In the genomic region with DNA sequence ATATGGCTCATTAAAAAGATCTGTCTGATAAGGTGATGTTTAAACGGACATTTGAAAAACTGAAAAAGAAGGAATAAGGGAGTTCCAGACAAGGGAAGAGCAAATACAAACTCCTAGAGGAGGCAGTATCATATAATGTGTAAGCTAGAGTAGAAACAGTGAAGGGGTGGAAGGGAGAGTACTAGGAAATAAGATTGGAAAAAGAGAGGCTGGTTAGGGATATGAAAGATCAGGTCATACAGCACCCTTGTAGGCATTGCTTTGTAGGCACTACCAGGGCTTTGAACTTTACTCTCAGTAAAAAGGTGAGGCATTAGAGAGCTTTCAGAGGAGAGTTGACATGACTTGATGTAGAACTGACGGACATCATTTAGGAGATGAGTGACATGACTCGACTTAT, we compare ENCODE assay signal across 8 cellular contexts.
"Had no signal": no experiment of that assay in that cellular context is flagged by ENCODE, and none has a peak within 500 bp of the region (broad histone marks: within the 10 kb centered on the region; RNA-seq: fewer than 3 reads in every experiment).

No MANE protein-coding gene starts in this region.

- H3K4me3 ChIP-seq: GM23248 had no signal

- H3K4me1 Mint-ChIP-seq: IgD-negative memory B cell had no signal

- H3K27ac ChIP-seq: GM23248, KMS-11 had no signal

- H3K4me3 Mint-ChIP-seq: H9, IgD-negative memory B cell had no signal

- H3K27me3 Mint-ChIP-seq: IgD-negative memory B cell had no signal

- H3K9me3 Mint-ChIP-seq: H9 had no signal

- FAIRE-seq: HepG2 had no signal

- DNase-seq: GM23248, GOT3, H9, HCEC 1CT, KBM-7 had no signal

- ATAC-seq: HepG2 had no signal

- H3K36me3 Mint-ChIP-seq: IgD-negative memory B cell had no signal
